Comparison of ENCODE assay signal across 8 cellular contexts in the genomic region with DNA sequence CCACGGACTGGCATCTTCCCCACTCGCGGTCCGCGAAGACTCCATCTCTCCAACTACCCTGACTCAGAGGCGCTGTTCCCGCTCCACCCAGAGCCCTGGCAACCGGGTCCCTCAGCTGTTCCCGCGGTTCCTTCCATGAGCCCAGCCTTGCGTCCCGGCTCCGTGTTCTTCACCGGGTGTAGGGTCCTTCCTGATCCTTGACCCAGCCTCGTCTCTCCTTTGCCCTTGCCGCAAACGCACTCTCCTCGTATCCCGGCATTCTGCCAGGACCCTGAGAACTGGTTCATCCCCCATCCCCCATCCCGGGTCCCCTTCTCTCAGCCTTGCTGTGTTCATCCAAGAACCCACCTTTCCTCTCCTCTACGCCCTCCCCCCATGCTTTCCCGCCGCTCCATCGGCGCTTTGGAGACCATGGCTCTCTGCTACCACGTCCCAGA. TPM values are rescaled to one million over a fixed set of nuclear protein-coding genes. Genes with fewer than 3 reads are reported as not detected.
DNase-seq lines count a peak whose midpoint lies in the region; TF ChIP-seq lines count a peak whose summit lies in the region.

No MANE protein-coding gene starts in this region.

- H3K9me2 ChIP-seq in DOHH2 (replicated peaks; ENCODE audit: control insufficient read depth, low read length) (no peaks in the 10 kb centered on the region), neural cell (ENCODE audit: insufficient read depth, low read length) (no peaks in the 10 kb centered on the region)

- DNase-seq in M059J (ENCODE audit: low read depth) (peak; percentile 40), mammary epithelial cell (no peak), NCI-H524 treated with DMSO at 0.1 percent for 48 hours (lab: John Stamatoyannopoulos, UW) (no peak), DMS153 treated with DMSO at 0.1 percent for 48 hours (lab: John Stamatoyannopoulos, UW; ENCODE audit: unreplicated experiment) (no peak), trophoblast cell (no peak), NCI-H446 (lab: John Stamatoyannopoulos, UW) (no peak)

- H3K14ac ChIP-seq in trophoblast cell (ENCODE audit: low read length), result no peak overlapping the region

- H3K36me3 ChIP-seq in DOHH2 (ENCODE audit: control insufficient read depth, low read length) (peaks cover 9% of the 10 kb centered on the region), mammary epithelial cell (ENCODE audit: insufficient read depth, low read length) (no peaks in the 10 kb centered on the region), neural cell (ENCODE audit: insufficient read depth, low read length) (no peaks in the 10 kb centered on the region), trophoblast cell (ENCODE audit: control insufficient read depth in 1 of 2, insufficient read depth in 2 of 2, low read length in 2 of 2) (no peaks in the 10 kb centered on the region)

- BruUV-seq in mammary epithelial cell (replicated peaks; lab: Mats Ljungman, UMichigan), result no TSS peak

- H3K18ac ChIP-seq in trophoblast cell (ENCODE audit: low read length), result no peak overlapping the region

- H4K8ac ChIP-seq in trophoblast cell (ENCODE audit: low read depth, low read length), result no peak overlapping the region

- no peak for TF ChIP-seq RAD21 in neural cell (conservative IDR thresholded peaks at IDR 0.05)

- CTCF ChIA-PET in mammary epithelial cell (lab: Charles Lee; ENCODE audit: low non-redundant PET), result no interaction called here

- H2AFZ ChIP-seq in mammary epithelial cell (ENCODE audit: low read depth, low read length), result peak overlapping the region; percentile 83
- peak overlapping the region; percentile 8 for H2AFZ ChIP-seq in neural cell (ENCODE audit: low read depth, low read length)
- H2AFZ ChIP-seq in trophoblast cell (ENCODE audit: insufficient read depth, low read length, poor library complexity), result no peak overlapping the region

- no peaks in the 10 kb centered on the region for H3K79me1 ChIP-seq in trophoblast cell (ENCODE audit: low read length)

- no peak overlapping the region for H4K12ac ChIP-seq in trophoblast cell (ENCODE audit: low read depth, low read length)

- H3K27ac ChIP-seq in DOHH2 (ENCODE audit: low read depth, low read length) (no peak overlapping the region), mammary epithelial cell (ENCODE audit: insufficient read depth, low read depth, low read length) (no peak overlapping the region), neural cell (ENCODE audit: low read length) (no peak overlapping the region), trophoblast cell (ENCODE audit: low read depth, low read length) (no peak overlapping the region)

- H3F3A ChIP-seq in DOHH2 (ENCODE audit: control insufficient read depth, insufficient read depth) (peaks cover 15% of the 10 kb centered on the region), neural cell (ENCODE audit: insufficient read depth, low read length, poor library complexity, severe bottlenecking) (no peaks in the 10 kb centered on the region)

- no peak overlapping the region for H2BK12ac ChIP-seq in trophoblast cell (ENCODE audit: low read length)

- H3K4me3 ChIP-seq in DOHH2 (ENCODE audit: low read length) (peak overlapping the region; percentile 81), mammary epithelial cell (replicated peaks in 1 of 3; ENCODE audit: insufficient read depth in 1 of 3, low read depth in 2 of 3, low read length in 3 of 3) (peak overlapping the region; percentile 45 to 51 (median 50)), neural cell (ENCODE audit: low read length) (peak overlapping the region; percentile 66), trophoblast cell (ENCODE audit: low read depth, low read length) (no peak overlapping the region)

- peak overlapping the region; percentile 95 for H3K4me2 ChIP-seq in DOHH2 (ENCODE audit: low read length)
- peak overlapping the region; percentile 99 for H3K4me2 ChIP-seq in mammary epithelial cell (ENCODE audit: insufficient read depth, low read depth, low read length)
- peak overlapping the region; percentile 19 for H3K4me2 ChIP-seq in neural cell (ENCODE audit: low read length)
- H3K4me2 ChIP-seq in trophoblast cell (ENCODE audit: low read length), result no peak overlapping the region

- 10% methylated on average over 6 of the region's 26 CpGs for WGBS in mammary epithelial cell (ENCODE audit: low coverage, missing lambda C conversion rate)
- no CpG with 5 or more reads among the region's 26 CpGs for WGBS in trophoblast cell (ENCODE audit: extremely low coverage, insufficient coverage, insufficient read length)

- H3K23ac ChIP-seq in trophoblast cell (ENCODE audit: low read length), result no peak overlapping the region

- no peaks in the 10 kb centered on the region for H3K79me2 ChIP-seq in DOHH2 (ENCODE audit: control insufficient read depth, low read length)
- no peaks in the 10 kb centered on the region for H3K79me2 ChIP-seq in mammary epithelial cell (ENCODE audit: insufficient read depth, low read length)
- no peaks in the 10 kb centered on the region for H3K79me2 ChIP-seq in neural cell (replicated peaks; ENCODE audit: insufficient read depth, low read length)
- no peaks in the 10 kb centered on the region for H3K79me2 ChIP-seq in trophoblast cell (ENCODE audit: control insufficient read depth, insufficient read depth, low read length, poor library complexity)

- TF ChIP-seq CTCF in DOHH2 (IDR thresholded peaks at IDR 0.05; ENCODE audit: low read depth, low read length, poor library complexity, severe bottlenecking) (no peak), mammary epithelial cell (conservative IDR thresholded peaks at IDR 0.05 in 1 of 2, IDR thresholded peaks at IDR 0.05 in 1 of 2; ENCODE audit: extremely low read depth in 1 of 2, insufficient read depth in 1 of 2, low read depth in 1 of 2, low read length in 2 of 2) (no peak), neural cell (IDR thresholded peaks at IDR 0.05; ENCODE audit: poor library complexity, severe bottlenecking) (no peak)

- H3K27me3 ChIP-seq in DOHH2 (ENCODE audit: control insufficient read depth, low read length), result peaks cover 27% of the 10 kb centered on the region
- H3K27me3 ChIP-seq in mammary epithelial cell (ENCODE audit: insufficient read depth, low read length), result no peaks in the 10 kb centered on the region
- H3K27me3 ChIP-seq in neural cell (ENCODE audit: insufficient read depth, low read depth, low read length), result peaks cover 100% of the 10 kb centered on the region
- peaks cover 87% of the 10 kb centered on the region for H3K27me3 ChIP-seq in trophoblast cell (ENCODE audit: insufficient read depth, low read length)

- H3K9me3 ChIP-seq in DOHH2 (ENCODE audit: control insufficient read depth, insufficient read depth, low read length) (no peaks in the 10 kb centered on the region), mammary epithelial cell (replicated peaks; ENCODE audit: insufficient read depth, low read length) (no peaks in the 10 kb centered on the region), neural cell (ENCODE audit: low read length) (no peaks in the 10 kb centered on the region), trophoblast cell (ENCODE audit: insufficient read depth, low read depth, low read length) (peaks cover 47% of the 10 kb centered on the region)

- no peak overlapping the region for H2AK5ac ChIP-seq in trophoblast cell (ENCODE audit: low read length)

- no peak for TF ChIP-seq EP300 in neural cell (conservative IDR thresholded peaks at IDR 0.05; ENCODE audit: poor library complexity, severe bottlenecking)

- H3K9ac ChIP-seq in mammary epithelial cell (ENCODE audit: insufficient read depth, low read length), result no peak overlapping the region
- H3K9ac ChIP-seq in neural cell (ENCODE audit: low read length), result peak overlapping the region; percentile 36
- no peak overlapping the region for H3K9ac ChIP-seq in trophoblast cell (ENCODE audit: low read length)

- in situ Hi-C loops in mammary epithelial cell (cut with MboI; ENCODE audit: low sequenced_read_pairs in 2 of 2), result no loop called here

- dilution Hi-C loops in mammary epithelial cell (cut with HindIII; ENCODE audit: low sequenced_read_pairs), result no loop called here

- no peak overlapping the region for H2BK120ac ChIP-seq in trophoblast cell (ENCODE audit: insufficient read depth, low read length, poor library complexity)

- no peak overlapping the region for H4K91ac ChIP-seq in trophoblast cell (ENCODE audit: low read depth, low read length)

- no peaks in the 10 kb centered on the region for H4K20me1 ChIP-seq in DOHH2 (ENCODE audit: control insufficient read depth, insufficient read depth, low read depth, low read length)
- H4K20me1 ChIP-seq in mammary epithelial cell (ENCODE audit: insufficient read depth, low read length), result no peaks in the 10 kb centered on the region
- H4K20me1 ChIP-seq in neural cell (ENCODE audit: insufficient read depth), result no peaks in the 10 kb centered on the region

- no peak overlapping the region for H2BK5ac ChIP-seq in trophoblast cell (ENCODE audit: low read depth, low read length, poor library complexity)

- intact Hi-C loops in mammary epithelial cell (cut with micrococcal nuclease), result no loop called here

- peaks cover 80% of the 10 kb centered on the region for H3K4me1 ChIP-seq in DOHH2 (ENCODE audit: control insufficient read depth, low read length)
- H3K4me1 ChIP-seq in mammary epithelial cell (ENCODE audit: insufficient read depth, low read length), result peaks cover 49% of the 10 kb centered on the region
- H3K4me1 ChIP-seq in trophoblast cell (ENCODE audit: control insufficient read depth in 1 of 2, insufficient read depth in 2 of 2, low read length in 2 of 2), result peaks cover 17 to 29% of the 10 kb centered on the region in 2 experiments

- no peak overlapping the region for H3K4ac ChIP-seq in trophoblast cell (ENCODE audit: low read depth, low read length)

RNA-seq across cellular contexts. Expression of a gene that starts 0.7 kb away (rescaled TPM):
- total RNA-seq in M059J (2014; rRNA removed; shearing (Covaris generic)), result 4.4 and 6.1 TPM in 2 replicates
- 10 to 100 TPM in 1 of 2 donors, 1 to 10 TPM in 1; 3.1 to 21.7 TPM for total RNA-seq in mammary epithelial cell
- polyA plus RNA-seq in mammary epithelial cell, result 1.7 TPM
- 0.62 TPM for polyA minus RNA-seq in mammary epithelial cell
- 2.3 and 4.1 TPM in 2 replicates for polyA plus RNA-seq in neural cell
- 2.9 and 3.7 TPM in 2 replicates for polyA minus RNA-seq in neural cell
- polyA plus RNA-seq in trophoblast cell (2013), result 0.15 and 0.17 TPM in 2 replicates

RNA-seq across cellular contexts. Expression of a gene that starts 3.7 kb away (rescaled TPM):
- not detected in 2 replicates for total RNA-seq in M059J (2014; rRNA removed; shearing (Covaris generic))
- 1 to 10 TPM; 1.1 to 1.5 TPM for total RNA-seq in mammary epithelial cell
- polyA plus RNA-seq in mammary epithelial cell, result 0.88 TPM
- polyA minus RNA-seq in mammary epithelial cell, result not detected
- polyA plus RNA-seq in neural cell, result not detected in 2 replicates
- not detected in 2 replicates for polyA minus RNA-seq in neural cell
- polyA plus RNA-seq in trophoblast cell (2013), result 0.03 and 0.07 TPM in 2 replicates

RNA-seq across cellular contexts. Expression of a gene that starts 19.2 kb away (rescaled TPM):
- 0.94 TPM in 1 of 2 replicates, not detected in the other for total RNA-seq in M059J (2014; rRNA removed; shearing (Covaris generic))
- total RNA-seq in mammary epithelial cell, result 1 to 10 TPM; 1.2 to 3.7 TPM
- polyA plus RNA-seq in mammary epithelial cell, result 1.1 TPM
- 0.62 TPM for polyA minus RNA-seq in mammary epithelial cell
- 22.8 and 45.2 TPM in 2 replicates for polyA plus RNA-seq in neural cell
- 1.9 and 2.0 TPM in 2 replicates for polyA minus RNA-seq in neural cell
- polyA plus RNA-seq in trophoblast cell (2013), result 1.8 and 1.9 TPM in 2 replicates

RNA-seq across cellular contexts. Expression of a gene that starts 19.5 kb away (rescaled TPM):
- 68.8 and 88.4 TPM in 2 replicates for total RNA-seq in M059J (2014; rRNA removed; shearing (Covaris generic))
- total RNA-seq in mammary epithelial cell, result 10 to 100 TPM in 1 of 2 donors, 1 to 10 TPM in 1; 1.1 to 60.0 TPM
- 2.1 TPM for polyA plus RNA-seq in mammary epithelial cell
- 3.8 TPM for polyA minus RNA-seq in mammary epithelial cell
- polyA plus RNA-seq in neural cell, result not detected in 2 replicates
- polyA minus RNA-seq in neural cell, result not detected in 2 replicates
- polyA plus RNA-seq in trophoblast cell (2013), result 1.5 and 1.7 TPM in 2 replicates

RNA-seq across cellular contexts. Expression of a gene that starts 25.4 kb away (rescaled TPM):
- 26.7 and 37.9 TPM in 2 replicates for total RNA-seq in M059J (2014; rRNA removed; shearing (Covaris generic))
- total RNA-seq in mammary epithelial cell, result 10 to 100 TPM; 23.5 to 28.7 TPM
- 38.2 TPM for polyA plus RNA-seq in mammary epithelial cell
- polyA minus RNA-seq in mammary epithelial cell, result 3.6 TPM
- 52.6 and 82.7 TPM in 2 replicates for polyA plus RNA-seq in neural cell
- polyA minus RNA-seq in neural cell, result 14.0 and 15.1 TPM in 2 replicates
- 11.9 and 12.2 TPM in 2 replicates for polyA plus RNA-seq in trophoblast cell (2013)
